In the genomic region with DNA sequence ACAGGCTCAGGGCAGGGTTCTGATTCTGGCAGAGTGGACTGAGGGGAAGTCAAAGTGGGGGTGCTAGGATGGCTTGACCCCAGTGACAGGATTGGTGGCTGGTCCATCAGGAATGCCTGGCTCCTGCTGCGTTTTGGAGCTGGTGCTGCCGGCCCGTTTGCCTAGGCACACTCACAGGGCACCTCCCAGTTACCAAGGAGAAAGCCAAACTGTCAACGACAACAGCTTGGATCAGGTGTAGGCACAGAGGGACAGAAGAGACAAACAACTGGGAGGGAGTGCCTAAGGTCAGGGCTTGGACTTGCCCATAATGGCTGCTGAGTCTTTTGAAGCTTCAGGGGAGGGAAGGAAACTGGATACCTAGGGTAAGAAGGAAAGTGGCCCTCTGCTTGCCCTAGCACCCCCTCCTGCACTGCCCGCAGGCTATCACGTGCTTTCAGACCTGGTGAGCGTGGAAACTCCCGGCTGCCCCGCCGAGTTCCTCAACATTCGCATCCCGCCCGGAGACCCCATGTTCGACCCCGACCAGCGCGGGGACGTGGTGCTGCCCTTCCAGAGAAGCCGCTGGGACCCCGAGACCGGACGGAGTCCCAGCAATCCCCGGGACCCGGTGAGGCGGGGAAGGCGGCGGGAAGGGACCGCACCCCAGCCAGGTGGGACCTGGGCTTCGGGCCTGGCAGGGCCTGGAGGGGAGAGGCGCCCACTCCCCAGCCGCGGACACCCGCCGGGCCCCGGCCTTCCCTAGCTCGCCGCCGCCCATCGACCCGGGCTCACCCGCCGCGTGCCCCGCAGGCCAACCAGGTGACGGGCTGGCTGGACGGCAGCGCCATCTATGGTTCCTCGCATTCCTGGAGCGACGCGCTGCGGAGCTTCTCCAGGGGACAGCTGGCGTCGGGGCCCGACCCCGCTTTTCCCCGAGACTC, we compare ENCODE assay signal across 9 cellular contexts. TPM values are rescaled to one million over a fixed set of nuclear protein-coding genes. Genes with fewer than 3 reads are reported as not detected.
DNase-seq lines count a peak whose midpoint lies in the region; ATAC-seq, FAIRE-seq and TF ChIP-seq lines count a peak whose summit lies in the region.
"Had no signal": no experiment of that assay in that cellular context is flagged by ENCODE, and none has a peak within 500 bp of the region (broad histone marks: within the 10 kb centered on the region; RNA-seq: fewer than 3 reads in every experiment).

No MANE protein-coding gene starts in this region.

- CTCF ChIA-PET in Panc1 (lab: Charles Lee) = interaction anchor here (1.1 kb wide), 1 partner anchor 17 kb away, joined by 3 read pairs; no protein-coding TSS in a partner anchor

- H3K4me1 ChIP-seq in Panc1 (ENCODE audit: control insufficient read depth, insufficient read depth, low read length) = no peaks in the 10 kb centered on the region
- H3K4me1 ChIP-seq in pancreas = no peaks in the 10 kb centered on the region

- intact Hi-C loops in Panc1 (cut with micrococcal nuclease; ENCODE audit: unreplicated experiment) (no loop called here), pancreas (cut with DNase I) (no loop called here)

- in situ Hi-C loops in Panc1 (cut with HindIII; ENCODE audit: low pct_unique_long_range_greater_than_20kb, low sequenced_read_pairs) = no loop called here

- FAIRE-seq in pancreas (lab: Jason Lieb, UNC) = no peak

- peak; percentile 46 for DNase-seq in Daoy (ENCODE audit: low read depth)
- no peak for DNase-seq in Panc1 (ENCODE audit: low read depth, low spot score)
- no peak for DNase-seq in epithelial cell of proximal tubule (ENCODE audit: low read depth)
- DNase-seq in pancreas = peak in 5 of 6 donors; percentile 37 to 81 (median 59)
- DNase-seq in T1000 (lab: John Stamatoyannopoulos, UW) = no peak
- no peak for DNase-seq in NCI-H1436 treated with DMSO at 0.1 percent for 48 hours (lab: John Stamatoyannopoulos, UW)
- no peak for DNase-seq in Kasumi-1 (lab: John Stamatoyannopoulos, UW)

- 10% methylated on average over 44 to 57 of the region's 57 CpGs for WGBS in pancreas, 2 donors

- H3K27me3 ChIP-seq in Panc1 (ENCODE audit: control insufficient read depth, insufficient read depth, low read length) (peaks cover 5% of the 10 kb centered on the region; the same call in 1 of the 2 replicates), pancreas (no peaks in the 10 kb centered on the region)

- H3K36me3 ChIP-seq in Panc1 (ENCODE audit: control insufficient read depth, insufficient read depth, low read length) (no peaks in the 10 kb centered on the region; the same call in 1 of the 2 replicates), pancreas (no peaks in the 10 kb centered on the region)

- ATAC-seq in Panc1 (peak; percentile 75), pancreas (peak; percentile 75 to 90 (median 86)), HG02852 (IDR thresholded peaks at IDR 0.05; ENCODE audit: unreplicated experiment) (no peak)

- no peak overlapping the region for H3K27ac ChIP-seq in Panc1 (ENCODE audit: low read length)
- H3K27ac ChIP-seq in pancreas = no peak overlapping the region
- H3K27ac ChIP-seq: SK-N-MC had no signal

- no peaks in the 10 kb centered on the region for H3K9me3 ChIP-seq in Panc1 (ENCODE audit: control insufficient read depth, insufficient read depth, low read depth, low read length)
- H3K9me3 ChIP-seq in pancreas = no peaks in the 10 kb centered on the region

- peak overlapping the region in 1 of 2 experiments; percentile 5; a peak in 1 of 4 replicates for H3K4me3 ChIP-seq in Panc1 (ENCODE audit: low read depth in 2 of 2, low read length in 2 of 2)
- peak overlapping the region; percentile 30 for H3K4me3 ChIP-seq in epithelial cell of proximal tubule (ENCODE audit: low read depth, low read length)
- peak overlapping the region in 2 of 4 donors; percentile 21 to 28 for H3K4me3 ChIP-seq in pancreas
- H3K4me3 ChIP-seq: SK-N-MC had no signal

- POLR2A ChIA-PET in Panc1 (lab: Charles Lee) = no interaction called here

- BruUV-seq in Panc1 (replicated peaks; lab: Mats Ljungman, UMichigan) = no TSS peak

- TF ChIP-seq CTCF in Panc1 (IDR thresholded peaks at IDR 0.05) = peak; percentile 70
- TF ChIP-seq CTCF in epithelial cell of proximal tubule (conservative IDR thresholded peaks at IDR 0.05; ENCODE audit: low read depth, low read length) = peak; percentile 32
- TF ChIP-seq CTCF in pancreas (IDR thresholded peaks at IDR 0.05) = no peak

RNA-seq across cellular contexts. Expression of gene DUOX1, which starts 5.1 kb away (rescaled TPM):
- total RNA-seq in Daoy (2014; rRNA removed; shearing (Covaris generic)) = 0.03 and 0.17 TPM in 2 replicates
- total RNA-seq in Panc1 (2021; ENCODE audit: unreplicated experiment) (0.31 TPM), epithelial cell of proximal tubule (0.12 and 0.22 TPM in 2 replicates), pancreas (under 1 TPM; 0.14 to 0.97 (median 0.47) TPM)
- polyA plus RNA-seq in Panc1 (2012; ENCODE audit: insufficient read length) = 1.4 TPM
- under 1 TPM; 0.16 to 0.27 TPM for polyA plus RNA-seq in pancreas

RNA-seq across cellular contexts. Expression of gene DUOXA1, which starts 5.3 kb away (rescaled TPM):
- total RNA-seq in Daoy (2014; rRNA removed; shearing (Covaris generic)) = not detected in 2 replicates
- total RNA-seq in Panc1 (2021; ENCODE audit: unreplicated experiment) (not detected), epithelial cell of proximal tubule (0.46 TPM in 1 of 2 replicates, not detected in the other), pancreas (under 1 TPM in 3 of 6 donors, not detected in 3; 0.17 to 0.22 (median 0.19) TPM)
- polyA plus RNA-seq in Panc1 (2012; ENCODE audit: insufficient read length) = not detected
- polyA plus RNA-seq in pancreas = under 1 TPM; 0.11 to 0.14 TPM

RNA-seq across cellular contexts. Expression of gene DUOXA2, which starts 20.8 kb away (rescaled TPM):
- 0.15 TPM in 1 of 2 replicates, not detected in the other for total RNA-seq in Daoy (2014; rRNA removed; shearing (Covaris generic))
- not detected for total RNA-seq in Panc1 (2021; ENCODE audit: unreplicated experiment)
- not detected for polyA plus RNA-seq in Panc1 (2012; ENCODE audit: insufficient read length)
- total RNA-seq in epithelial cell of proximal tubule = not detected in 2 replicates
- total RNA-seq in pancreas = 10 to 100 TPM in 1 of 6 donors, 1 to 10 TPM in 1, under 1 TPM in 2, not detected in 2; 0.35 to 17.0 (median 3.9) TPM
- under 1 TPM in 1 of 2 donors, not detected in 1; 0.16 TPM for polyA plus RNA-seq in pancreas

RNA-seq across cellular contexts. Expression of gene DUOX2, which starts 21.0 kb away (rescaled TPM):
- total RNA-seq in Daoy (2014; rRNA removed; shearing (Covaris generic)) = 0.40 and 1.2 TPM in 2 replicates
- total RNA-seq in Panc1 (2021; ENCODE audit: unreplicated experiment) (0.08 TPM), epithelial cell of proximal tubule (not detected in 2 replicates), pancreas (10 to 100 TPM in 2 of 6 donors, 1 to 10 TPM in 1, under 1 TPM in 3; 0.46 to 32.2 (median 1.0) TPM)
- polyA plus RNA-seq in Panc1 (2012; ENCODE audit: insufficient read length) = 0.06 TPM
- polyA plus RNA-seq in pancreas = under 1 TPM; 0.15 to 0.35 TPM

RNA-seq across cellular contexts. Expression of gene SHF, which starts 52.8 kb away (rescaled TPM):
- total RNA-seq in Daoy (2014; rRNA removed; shearing (Covaris generic)) = 0.36 and 1.7 TPM in 2 replicates
- total RNA-seq in Panc1 (2021; ENCODE audit: unreplicated experiment) (3.0 TPM), epithelial cell of proximal tubule (0.80 and 1.1 TPM in 2 replicates), pancreas (1 to 10 TPM; 1.0 to 3.7 (median 1.9) TPM)
- 4.5 TPM for polyA plus RNA-seq in Panc1 (2012; ENCODE audit: insufficient read length)
- polyA plus RNA-seq in pancreas = 1 to 10 TPM; 2.3 to 3.2 TPM

Comparison
In these comparisons a context has a peak if more than half of its experiments do, and no peak if none do; other contexts are left out.
1. DNase-seq: peak in Daoy (single experiment) and pancreas (5 of 6); none in Panc1 (single experiment), epithelial cell of proximal tubule (single experiment), T1000 (single experiment), NCI-H1436 treated with DMSO at 0.1 percent for 48 hours (single experiment) and Kasumi-1 (0 of 2).
2. CTCF ChIP-seq: peak in Panc1 (single experiment) and epithelial cell of proximal tubule (single experiment); none in pancreas (0 of 4).